In the genomic region with DNA sequence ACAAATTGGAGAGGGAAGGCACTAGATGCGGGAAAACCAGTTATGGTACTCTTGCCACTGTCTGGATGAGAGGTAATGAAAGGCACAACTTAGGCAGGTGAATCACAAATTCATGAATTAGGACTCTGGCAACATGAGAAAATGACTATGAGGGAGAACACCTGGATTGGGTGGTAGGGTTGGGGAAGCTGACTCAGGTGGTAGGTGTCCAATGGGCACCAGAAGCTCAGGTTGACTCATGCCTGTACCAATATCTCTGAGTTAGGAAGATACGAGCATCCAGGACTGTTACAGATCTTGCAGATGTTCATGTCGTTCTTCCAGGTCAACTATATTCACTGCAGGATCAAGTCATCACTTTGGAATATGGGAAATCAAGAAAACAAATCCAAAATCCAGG, we compare ENCODE assay signal across 20 cellular contexts. TPM values are rescaled to one million over a fixed set of nuclear protein-coding genes. Genes with fewer than 3 reads are reported as not detected.
A peak's percentile ranks its signal among the peaks of the same experiment; 100 is the strongest.
DNase-seq lines count a peak whose midpoint lies in the region; FAIRE-seq and TF ChIP-seq lines count a peak whose summit lies in the region.
"Had no signal": no experiment of that assay in that cellular context is flagged by ENCODE, and none has a peak within 500 bp of the region (broad histone marks: within the 10 kb centered on the region; RNA-seq: fewer than 3 reads in every experiment).

No MANE protein-coding gene starts in this region.

- CTCF ChIA-PET in mammary epithelial cell (lab: Charles Lee; ENCODE audit: low non-redundant PET) (no interaction called here), MCF 10A (lab: Yijun Ruan, JAX) (interaction anchor here (0.5 to 1.4 kb wide), 3 partner anchors 17 to 258 kb away, joined by 3 to 4 read pairs (median 4); no protein-coding TSS in a partner anchor), RWPE1 (lab: Yijun Ruan, JAX) (no interaction called here)
- CTCF ChIA-PET in CD8-positive, alpha-beta memory T cell (lab: Charles Lee), result no interaction called here

- BruUV-seq in mammary epithelial cell (replicated peaks; lab: Mats Ljungman, UMichigan) (no TSS peak), MCF 10A (replicated peaks; lab: Mats Ljungman, UMichigan) (no TSS peak)

- H3K27me3 ChIP-seq in mammary epithelial cell (ENCODE audit: insufficient read depth, low read length) (peaks cover 4% of the 10 kb centered on the region), bronchial epithelial cell (ENCODE audit: control insufficient read depth, insufficient read depth, low read length) (no peaks in the 10 kb centered on the region), right atrium auricular region (no peaks in the 10 kb centered on the region)
- no peaks in the 10 kb centered on the region for H3K27me3 ChIP-seq in CD8-positive, alpha-beta memory T cell (ENCODE audit: insufficient read depth, low read length, poor library complexity, severe bottlenecking)

- H3K4me3 Mint-ChIP-seq in MCF 10A (ENCODE audit: unreplicated experiment), result no peak overlapping the region
- no peak overlapping the region for H3K4me3 Mint-ChIP-seq in CD8-positive, alpha-beta memory T cell
- H3K4me3 Mint-ChIP-seq: CD4-positive, alpha-beta memory T cell had no signal

- H3K9me3 Mint-ChIP-seq in MCF 10A (ENCODE audit: unreplicated experiment), result no peaks in the 10 kb centered on the region
- peaks cover 0 to 1% (median 0%) of the 10 kb centered on the region in 5 donors for H3K9me3 Mint-ChIP-seq in CD8-positive, alpha-beta memory T cell

- H3K79me2 ChIP-seq in mammary epithelial cell (ENCODE audit: insufficient read depth, low read length), result no peaks in the 10 kb centered on the region

- DNase-seq in mammary epithelial cell, result peak; percentile 52
- no peak for DNase-seq in MCF 10A (ENCODE audit: unreplicated experiment)
- DNase-seq in RWPE1 (ENCODE audit: low spot score), result peak; percentile 17
- peak; percentile 14 for DNase-seq in bronchial epithelial cell (ENCODE audit: low read depth)
- DNase-seq in right atrium auricular region (ENCODE audit: low spot score), result no peak
- DNase-seq in CD8-positive, alpha-beta memory T cell, result no peak
- DNase-seq in GM20000 (ENCODE audit: low spot score), result no peak
- DNase-seq: C1 segment of cervical spinal cord; Caco-2; CD4-positive, alpha-beta memory T cell; DMS153; DND-41; GM23248; H7; HCEC 1CT had no signal

- H3K4me3 ChIP-seq in mammary epithelial cell (replicated peaks in 1 of 3; ENCODE audit: insufficient read depth in 1 of 3, low read depth in 2 of 3, low read length in 3 of 3) (no peak overlapping the region), bronchial epithelial cell (ENCODE audit: low read depth, low read length) (no peak overlapping the region), right atrium auricular region (no peak overlapping the region)
- no peak overlapping the region for H3K4me3 ChIP-seq in CD8-positive, alpha-beta memory T cell (ENCODE audit: low read length)
- H3K4me3 ChIP-seq: GM23248 had no signal

- no peak overlapping the region for H2AFZ ChIP-seq in mammary epithelial cell (ENCODE audit: low read depth, low read length)
- H2AFZ ChIP-seq: GM23248 had no signal

- H3K27me3 Mint-ChIP-seq in MCF 10A (ENCODE audit: insufficient read depth, unreplicated experiment), result no peaks in the 10 kb centered on the region
- peaks cover 6 to 18% of the 10 kb centered on the region in 2 donors for H3K27me3 Mint-ChIP-seq in CD8-positive, alpha-beta memory T cell

- intact Hi-C loops in mammary epithelial cell (cut with micrococcal nuclease), result no loop called here
- intact Hi-C loops in MCF 10A (cut with micrococcal nuclease), result no loop called here

- FAIRE-seq in bronchial epithelial cell (lab: Jason Lieb, UNC), result peak; percentile 18
- FAIRE-seq: G401.6, GM12892, H1 had no signal

- H4K20me1 ChIP-seq in mammary epithelial cell (ENCODE audit: insufficient read depth, low read length), result no peaks in the 10 kb centered on the region

- no peak overlapping the region for H3K4me2 ChIP-seq in mammary epithelial cell (ENCODE audit: insufficient read depth, low read depth, low read length)

- H3K9me3 ChIP-seq in mammary epithelial cell (replicated peaks; ENCODE audit: insufficient read depth, low read length), result no peaks in the 10 kb centered on the region
- H3K9me3 ChIP-seq in right atrium auricular region, result no peaks in the 10 kb centered on the region
- H3K9me3 ChIP-seq in CD8-positive, alpha-beta memory T cell (ENCODE audit: low read length), result no peaks in the 10 kb centered on the region
- H3K9me3 ChIP-seq: Caco-2 had no signal

- no peaks in the 10 kb centered on the region for H3K4me1 Mint-ChIP-seq in MCF 10A (ENCODE audit: insufficient read depth, unreplicated experiment)
- no peaks in the 10 kb centered on the region for H3K4me1 Mint-ChIP-seq in CD8-positive, alpha-beta memory T cell
- H3K4me1 Mint-ChIP-seq: CD4-positive, alpha-beta memory T cell had no signal

- H3K4me1 ChIP-seq in mammary epithelial cell (ENCODE audit: insufficient read depth, low read length) (no peaks in the 10 kb centered on the region), right atrium auricular region (no peaks in the 10 kb centered on the region)
- no peaks in the 10 kb centered on the region for H3K4me1 ChIP-seq in CD8-positive, alpha-beta memory T cell (ENCODE audit: insufficient read depth, low read length)
- H3K4me1 ChIP-seq: Caco-2 had no signal

- dilution Hi-C loops in mammary epithelial cell (cut with HindIII; ENCODE audit: low sequenced_read_pairs), result no loop called here

- TF ChIP-seq CTCF in mammary epithelial cell (conservative IDR thresholded peaks at IDR 0.05 in 1 of 2, IDR thresholded peaks at IDR 0.05 in 1 of 2; ENCODE audit: extremely low read depth in 1 of 2, insufficient read depth in 1 of 2, low read depth in 1 of 2, low read length in 2 of 2), result no peak
- no peak for TF ChIP-seq CTCF in MCF 10A (IDR thresholded peaks at IDR 0.05; ENCODE audit: unreplicated experiment)
- TF ChIP-seq CTCF in RWPE1 (conservative IDR thresholded peaks at IDR 0.05; ENCODE audit: low read depth), result no peak
- no peak for TF ChIP-seq CTCF in bronchial epithelial cell (IDR thresholded peaks at IDR 0.05; ENCODE audit: insufficient read depth, low read length, severe bottlenecking)
- TF ChIP-seq CTCF in right atrium auricular region (IDR thresholded peaks at IDR 0.05), result no peak
- TF ChIP-seq CTCF in GM20000 (IDR thresholded peaks at IDR 0.05; ENCODE audit: extremely low read depth, missing control alignments), result no peak

- no peak overlapping the region for H3K9ac ChIP-seq in mammary epithelial cell (ENCODE audit: insufficient read depth, low read length)
- H3K9ac ChIP-seq: GM23248 had no signal

- no peak overlapping the region for H3K27ac Mint-ChIP-seq in MCF 10A (ENCODE audit: low read depth, unreplicated experiment)
- H3K27ac Mint-ChIP-seq in CD8-positive, alpha-beta memory T cell, result no peak overlapping the region
- H3K27ac Mint-ChIP-seq: CD4-positive, alpha-beta memory T cell had no signal

- in situ Hi-C loops in mammary epithelial cell (cut with MboI; ENCODE audit: low sequenced_read_pairs in 2 of 2), result no loop called here

- POLR2A ChIA-PET in MCF 10A (lab: Yijun Ruan, JAX) (no interaction called here), RWPE1 (lab: Yijun Ruan, JAX; ENCODE audit: low non-redundant PET) (no interaction called here)
- POLR2A ChIA-PET in CD8-positive, alpha-beta memory T cell (lab: Charles Lee), result no interaction called here

- H3K27ac ChIP-seq in mammary epithelial cell (ENCODE audit: insufficient read depth, low read depth, low read length), result no peak overlapping the region
- H3K27ac ChIP-seq in RWPE1, result no peak overlapping the region
- no peak overlapping the region for H3K27ac ChIP-seq in right atrium auricular region
- no peak overlapping the region for H3K27ac ChIP-seq in CD8-positive, alpha-beta memory T cell (ENCODE audit: low read depth, low read length)
- H3K27ac ChIP-seq: GM23248 had no signal

- no peaks in the 10 kb centered on the region for H3K36me3 ChIP-seq in mammary epithelial cell (ENCODE audit: insufficient read depth, low read length)
- H3K36me3 ChIP-seq in bronchial epithelial cell (ENCODE audit: control insufficient read depth, insufficient read depth, low read length), result no peaks in the 10 kb centered on the region
- H3K36me3 ChIP-seq in right atrium auricular region, result no peaks in the 10 kb centered on the region
- H3K36me3 ChIP-seq in CD8-positive, alpha-beta memory T cell (ENCODE audit: insufficient read depth, low read length), result no peaks in the 10 kb centered on the region

- 78% methylated on average over 3 of the region's 3 CpGs for whole genome bisulfite sequencing in mammary epithelial cell (ENCODE audit: low coverage, missing lambda C conversion rate)

- H3K36me3 Mint-ChIP-seq in MCF 10A (ENCODE audit: insufficient read depth, unreplicated experiment), result no peaks in the 10 kb centered on the region
- H3K36me3 Mint-ChIP-seq in CD8-positive, alpha-beta memory T cell, result no peaks in the 10 kb centered on the region
- H3K36me3 Mint-ChIP-seq: CD4-positive, alpha-beta memory T cell had no signal

RNA-seq across cellular contexts. Expression of a gene that starts 56.7 kb away (rescaled TPM):
- not detected for total RNA-seq in mammary epithelial cell
- polyA plus RNA-seq in mammary epithelial cell, result not detected
- not detected for polyA minus RNA-seq in mammary epithelial cell
- not detected in 2 replicates for total RNA-seq in MCF 10A (2022)
- not detected in 2 replicates for total RNA-seq in bronchial epithelial cell
- 1 to 10 TPM in 1 of 2 donors, not detected in 1; 5.0 TPM for total RNA-seq in right atrium auricular region
- not detected for total RNA-seq in CD8-positive, alpha-beta memory T cell
- polyA plus RNA-seq in CD8-positive, alpha-beta memory T cell, result not detected
- total RNA-seq: A172; Caco-2; CD4-positive, alpha-beta memory T cell; GM23248; H7 had no signal
- polyA plus RNA-seq: BJ; CD4-positive, alpha-beta memory T cell; GM23248 had no signal

Comparison
In these comparisons a context has a peak if more than half of its experiments do, and no peak if none do; other contexts are left out.
1. DNase-seq: peak in mammary epithelial cell (single experiment), RWPE1 (single experiment) and bronchial epithelial cell (single experiment); none in MCF 10A (single experiment), right atrium auricular region (single experiment), CD8-positive, alpha-beta memory T cell (0 of 5) and GM20000 (single experiment).